ENCODE assay signal across 24 cellular contexts in the genomic region with DNA sequence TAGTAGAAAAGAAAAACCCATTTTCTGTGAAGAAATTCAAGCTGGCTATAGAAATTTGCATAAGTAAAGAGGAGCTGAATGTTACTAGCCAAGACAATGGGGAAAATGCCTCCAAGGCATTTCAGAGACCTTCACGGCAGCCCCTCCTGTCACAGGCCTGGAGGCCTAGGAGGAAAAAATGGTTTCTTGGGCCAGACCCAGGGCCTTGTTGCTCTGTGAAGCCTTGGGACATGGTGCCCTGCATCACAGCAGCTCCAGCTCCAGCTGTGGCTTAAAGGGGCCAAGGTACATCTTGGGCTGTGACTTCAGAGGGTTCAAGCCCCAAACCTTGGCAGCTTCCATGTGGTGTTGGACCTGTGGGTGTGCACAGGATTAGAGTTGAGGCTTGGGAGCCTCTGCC.
DNase-seq lines count a peak whose midpoint lies in the region; ATAC-seq and TF ChIP-seq lines count a peak whose summit lies in the region.
"Had no signal": no experiment of that assay in that cellular context is flagged by ENCODE, and none has a peak within 500 bp of the region (broad histone marks: within the 10 kb centered on the region; RNA-seq: fewer than 3 reads in every experiment).

No MANE protein-coding gene starts in this region.

- CTCF ChIA-PET in WTC11 (lab: Charles Lee) = no interaction called here

- no peak overlapping the region for H3K4me3 Mint-ChIP-seq in WTC11
- H3K4me3 Mint-ChIP-seq: B cell; CD4-positive, alpha-beta T cell; CD8-positive, alpha-beta T cell had no signal

- H3K4ac ChIP-seq in mesendoderm (ENCODE audit: low read depth, low read length) = no peak overlapping the region

- H2BK15ac ChIP-seq in mesendoderm (replicated peaks; ENCODE audit: low read depth) = no peak overlapping the region

- no peak overlapping the region for H2BK120ac ChIP-seq in mesendoderm (ENCODE audit: low read depth, low read length)

- H3K4me1 Mint-ChIP-seq in WTC11 = no peaks in the 10 kb centered on the region
- H3K4me1 Mint-ChIP-seq: B cell had no signal

- DNase-seq in ELF-1 (ENCODE audit: low read depth, low spot score) (peak; percentile 5), WTC11 (ENCODE audit: low spot score) (peak; percentile 11), mesendoderm (peak; percentile 2), vagina (ENCODE audit: extremely low spot score in 2 of 2) (no peak), D341Med (ENCODE audit: low spot score) (no peak), NCI-H526 treated with DMSO at 0.1 percent for 48 hours (lab: John Stamatoyannopoulos, UW) (no peak), inferior parietal cortex (ENCODE audit: extremely low spot score) (no peak)
- DNase-seq: 8988T; AML-193; Caco-2; Calu3; CD4-positive, alpha-beta T cell; CD8-positive, alpha-beta T cell; DMS 273 treated with DMSO at 0.1 percent for 48 hours; DMS153; DMS53; DMS79; DND-41; EL; GF-D8 had no signal

- H3K36me3 ChIP-seq in mesendoderm (ENCODE audit: control insufficient read depth, insufficient read depth, low read length) (no peaks in the 10 kb centered on the region), vagina (no peaks in the 10 kb centered on the region)

- H3K27ac ChIP-seq in mesendoderm (ENCODE audit: low read depth, low read length) (no peak overlapping the region), vagina (no peak overlapping the region)
- H3K27ac ChIP-seq: BLaER1 treated with 17β-estradiol and CSF1 and Interleukin-3, amounts not matched to agents 10 nM and 100 nM; C4-2B had no signal

- no peak overlapping the region for H3K56ac ChIP-seq in mesendoderm (ENCODE audit: low read length)

- peaks cover 28% of the 10 kb centered on the region for H3K36me3 Mint-ChIP-seq in WTC11
- H3K36me3 Mint-ChIP-seq: CD8-positive, alpha-beta T cell had no signal

- H3K23ac ChIP-seq in mesendoderm (ENCODE audit: low read length) = no peak overlapping the region

- H3K27me3 ChIP-seq in mesendoderm (ENCODE audit: insufficient read depth, low read length, poor library complexity) (no peaks in the 10 kb centered on the region), vagina (no peaks in the 10 kb centered on the region)
- H3K27me3 ChIP-seq: BLaER1 treated with 17β-estradiol and CSF1 and Interleukin-3, amounts not matched to agents 10 nM and 100 nM had no signal

- intact Hi-C loops in vagina (cut with DNase I) = no loop called here

- no peak overlapping the region for H4K5ac ChIP-seq in mesendoderm (ENCODE audit: low read length)

- POLR2A ChIA-PET in WTC11 (lab: Charles Lee) = no interaction called here

- no peaks in the 10 kb centered on the region; the same call in 1 of the 2 replicates for H3K27me3 Mint-ChIP-seq in WTC11 (ENCODE audit: low read depth)
- H3K27me3 Mint-ChIP-seq: B cell; CD4-positive, alpha-beta T cell had no signal

- H3K4me2 ChIP-seq in mesendoderm (ENCODE audit: low read length) = no peak overlapping the region
- H3K4me2 ChIP-seq: BLaER1 treated with 17β-estradiol and CSF1 and Interleukin-3, amounts not matched to agents 10 nM and 100 nM had no signal

- H2AK5ac ChIP-seq in mesendoderm (ENCODE audit: low read length) = no peak overlapping the region

- no peak overlapping the region for H3K27ac Mint-ChIP-seq in WTC11
- H3K27ac Mint-ChIP-seq: B cell; CD4-positive, alpha-beta T cell; CD8-positive, alpha-beta T cell had no signal

- H3K9me3 ChIP-seq in vagina = no peaks in the 10 kb centered on the region

- peaks cover 40% of the 10 kb centered on the region for H3K9me3 Mint-ChIP-seq in WTC11

- no peak overlapping the region for H2BK5ac ChIP-seq in mesendoderm (ENCODE audit: low read length)

- TF ChIP-seq CTCF in WTC11 (IDR thresholded peaks at IDR 0.05) = no peak
- no peak for TF ChIP-seq CTCF in vagina (IDR thresholded peaks at IDR 0.05)

- ATAC-seq in WTC11 = no peak
- ATAC-seq: CD8-positive, alpha-beta T cell; GM12878 had no signal

- H3K4me1 ChIP-seq in mesendoderm (ENCODE audit: control insufficient read depth, low read depth, low read length) (no peaks in the 10 kb centered on the region), vagina (no peaks in the 10 kb centered on the region)
- H3K4me1 ChIP-seq: BLaER1 treated with 17β-estradiol and CSF1 and Interleukin-3, amounts not matched to agents 10 nM and 100 nM; Caco-2 had no signal

- H3K18ac ChIP-seq in mesendoderm (ENCODE audit: low read length) = no peak overlapping the region

- H3K79me2 ChIP-seq in mesendoderm (ENCODE audit: control insufficient read depth, insufficient read depth, low read length) = no peaks in the 10 kb centered on the region

- no peak overlapping the region for H4K8ac ChIP-seq in mesendoderm (ENCODE audit: low read depth, low read length)

- TF ChIP-seq POLR2A in vagina (IDR thresholded peaks at IDR 0.05) = no peak

- WGBS in mesendoderm (ENCODE audit: extremely low coverage, insufficient coverage, low lambda C conversion rate) = no CpG with 5 or more reads among the region's 1 CpG

- H3K4me3 ChIP-seq in mesendoderm (ENCODE audit: low read length) = no peak overlapping the region
- no peak overlapping the region for H3K4me3 ChIP-seq in vagina
- H3K4me3 ChIP-seq: BLaER1 treated with 17β-estradiol and CSF1 and Interleukin-3, amounts not matched to agents 10 nM and 100 nM; GM12878 had no signal

- H3K79me1 ChIP-seq in mesendoderm (ENCODE audit: low read length) = no peaks in the 10 kb centered on the region

- no peak overlapping the region for H3K9ac ChIP-seq in mesendoderm (ENCODE audit: low read length)
- H3K9ac ChIP-seq: BLaER1 treated with 17β-estradiol and CSF1 and Interleukin-3, amounts not matched to agents 10 nM and 100 nM had no signal

TF ChIP-seq in WTC11, 78 proteins besides CTCF, POLR2A, EP300 and RAD21 (continues in another document):
- TF ChIP-seq, protein P1, sequence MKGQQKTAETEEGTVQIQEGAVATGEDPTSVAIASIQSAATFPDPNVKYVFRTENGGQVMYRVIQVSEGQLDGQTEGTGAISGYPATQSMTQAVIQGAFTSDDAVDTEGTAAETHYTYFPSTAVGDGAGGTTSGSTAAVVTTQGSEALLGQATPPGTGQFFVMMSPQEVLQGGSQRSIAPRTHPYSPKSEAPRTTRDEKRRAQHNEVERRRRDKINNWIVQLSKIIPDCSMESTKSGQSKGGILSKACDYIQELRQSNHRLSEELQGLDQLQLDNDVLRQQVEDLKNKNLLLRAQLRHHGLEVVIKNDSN (CRISPR knock-in tag; IDR thresholded peaks at IDR 0.05) = no peak
- TF ChIP-seq, protein P2, sequence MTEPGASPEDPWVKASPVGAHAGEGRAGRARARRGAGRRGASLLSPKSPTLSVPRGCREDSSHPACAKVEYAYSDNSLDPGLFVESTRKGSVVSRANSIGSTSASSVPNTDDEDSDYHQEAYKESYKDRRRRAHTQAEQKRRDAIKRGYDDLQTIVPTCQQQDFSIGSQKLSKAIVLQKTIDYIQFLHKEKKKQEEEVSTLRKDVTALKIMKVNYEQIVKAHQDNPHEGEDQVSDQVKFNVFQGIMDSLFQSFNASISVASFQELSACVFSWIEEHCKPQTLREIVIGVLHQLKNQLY (CRISPR knock-in tag; IDR thresholded peaks at IDR 0.05) = no peak
- TF ChIP-seq, protein P3, sequence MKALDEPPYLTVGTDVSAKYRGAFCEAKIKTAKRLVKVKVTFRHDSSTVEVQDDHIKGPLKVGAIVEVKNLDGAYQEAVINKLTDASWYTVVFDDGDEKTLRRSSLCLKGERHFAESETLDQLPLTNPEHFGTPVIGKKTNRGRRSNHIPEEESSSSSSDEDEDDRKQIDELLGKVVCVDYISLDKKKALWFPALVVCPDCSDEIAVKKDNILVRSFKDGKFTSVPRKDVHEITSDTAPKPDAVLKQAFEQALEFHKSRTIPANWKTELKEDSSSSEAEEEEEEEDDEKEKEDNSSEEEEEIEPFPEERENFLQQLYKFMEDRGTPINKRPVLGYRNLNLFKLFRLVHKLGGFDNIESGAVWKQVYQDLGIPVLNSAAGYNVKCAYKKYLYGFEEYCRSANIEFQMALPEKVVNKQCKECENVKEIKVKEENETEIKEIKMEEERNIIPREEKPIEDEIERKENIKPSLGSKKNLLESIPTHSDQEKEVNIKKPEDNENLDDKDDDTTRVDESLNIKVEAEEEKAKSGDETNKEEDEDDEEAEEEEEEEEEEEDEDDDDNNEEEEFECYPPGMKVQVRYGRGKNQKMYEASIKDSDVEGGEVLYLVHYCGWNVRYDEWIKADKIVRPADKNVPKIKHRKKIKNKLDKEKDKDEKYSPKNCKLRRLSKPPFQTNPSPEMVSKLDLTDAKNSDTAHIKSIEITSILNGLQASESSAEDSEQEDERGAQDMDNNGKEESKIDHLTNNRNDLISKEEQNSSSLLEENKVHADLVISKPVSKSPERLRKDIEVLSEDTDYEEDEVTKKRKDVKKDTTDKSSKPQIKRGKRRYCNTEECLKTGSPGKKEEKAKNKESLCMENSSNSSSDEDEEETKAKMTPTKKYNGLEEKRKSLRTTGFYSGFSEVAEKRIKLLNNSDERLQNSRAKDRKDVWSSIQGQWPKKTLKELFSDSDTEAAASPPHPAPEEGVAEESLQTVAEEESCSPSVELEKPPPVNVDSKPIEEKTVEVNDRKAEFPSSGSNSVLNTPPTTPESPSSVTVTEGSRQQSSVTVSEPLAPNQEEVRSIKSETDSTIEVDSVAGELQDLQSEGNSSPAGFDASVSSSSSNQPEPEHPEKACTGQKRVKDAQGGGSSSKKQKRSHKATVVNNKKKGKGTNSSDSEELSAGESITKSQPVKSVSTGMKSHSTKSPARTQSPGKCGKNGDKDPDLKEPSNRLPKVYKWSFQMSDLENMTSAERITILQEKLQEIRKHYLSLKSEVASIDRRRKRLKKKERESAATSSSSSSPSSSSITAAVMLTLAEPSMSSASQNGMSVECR (CRISPR knock-in tag; IDR thresholded peaks at IDR 0.05; ENCODE audit: borderline replicate concordance) = no peak
- TF ChIP-seq, protein P4, sequence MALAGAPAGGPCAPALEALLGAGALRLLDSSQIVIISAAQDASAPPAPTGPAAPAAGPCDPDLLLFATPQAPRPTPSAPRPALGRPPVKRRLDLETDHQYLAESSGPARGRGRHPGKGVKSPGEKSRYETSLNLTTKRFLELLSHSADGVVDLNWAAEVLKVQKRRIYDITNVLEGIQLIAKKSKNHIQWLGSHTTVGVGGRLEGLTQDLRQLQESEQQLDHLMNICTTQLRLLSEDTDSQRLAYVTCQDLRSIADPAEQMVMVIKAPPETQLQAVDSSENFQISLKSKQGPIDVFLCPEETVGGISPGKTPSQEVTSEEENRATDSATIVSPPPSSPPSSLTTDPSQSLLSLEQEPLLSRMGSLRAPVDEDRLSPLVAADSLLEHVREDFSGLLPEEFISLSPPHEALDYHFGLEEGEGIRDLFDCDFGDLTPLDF (CRISPR knock-in tag; IDR thresholded peaks at IDR 0.05) = no peak
- no peak for TF ChIP-seq ZNF121 (CRISPR knock-in tag; IDR thresholded peaks at IDR 0.05)
- TF ChIP-seq, protein P5, sequence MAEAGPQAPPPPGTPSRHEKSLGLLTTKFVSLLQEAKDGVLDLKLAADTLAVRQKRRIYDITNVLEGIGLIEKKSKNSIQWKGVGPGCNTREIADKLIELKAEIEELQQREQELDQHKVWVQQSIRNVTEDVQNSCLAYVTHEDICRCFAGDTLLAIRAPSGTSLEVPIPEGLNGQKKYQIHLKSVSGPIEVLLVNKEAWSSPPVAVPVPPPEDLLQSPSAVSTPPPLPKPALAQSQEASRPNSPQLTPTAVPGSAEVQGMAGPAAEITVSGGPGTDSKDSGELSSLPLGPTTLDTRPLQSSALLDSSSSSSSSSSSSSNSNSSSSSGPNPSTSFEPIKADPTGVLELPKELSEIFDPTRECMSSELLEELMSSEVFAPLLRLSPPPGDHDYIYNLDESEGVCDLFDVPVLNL (CRISPR knock-in tag; IDR thresholded peaks at IDR 0.05; ENCODE audit: borderline replicate concordance, low read depth) = no peak

Comparison
In these comparisons a context has a peak if more than half of its experiments do, and no peak if none do; other contexts are left out.
1. DNase-seq: peak in ELF-1 (single experiment), WTC11 (single experiment) and mesendoderm (single experiment); none in vagina (0 of 2), D341Med (single experiment), NCI-H526 treated with DMSO at 0.1 percent for 48 hours (single experiment) and inferior parietal cortex (single experiment).